ENCODE assay signal across 8 cellular contexts in genomic region chr17:57874434-57875108, GRCh38. TPM values are rescaled to one million over a fixed set of nuclear protein-coding genes. Genes with fewer than 3 reads are reported as not detected.
A peak's percentile ranks its signal among the peaks of the same experiment; 100 is the strongest.
DNase-seq lines count a peak whose midpoint lies in the region; ATAC-seq, FAIRE-seq and TF ChIP-seq lines count a peak whose summit lies in the region.

No MANE protein-coding gene starts in this region.

- intact Hi-C loops in left colon (cut with DNase I, micrococcal nuclease) = no loop called here

- H3K4me3 ChIP-seq in SK-N-MC = peak overlapping the region; percentile 76

- TF ChIP-seq POLR2A in GM12891 (IDR thresholded peaks at IDR 0.05; ENCODE audit: low read depth, low read length) = no peak

- FAIRE-seq in GM12891 (lab: Jason Lieb, UNC) = peak; percentile 51

- H3K9ac ChIP-seq in SK-N-MC (ENCODE audit: insufficient read length) = peak overlapping the region; percentile 72

- H3K27ac ChIP-seq in SK-N-MC = peak overlapping the region; percentile 98
- peak overlapping the region; percentile 97 for H3K27ac ChIP-seq in cingulate gyrus (ENCODE audit: low read depth, low read length)

- no peak for DNase-seq in GM12891 (ENCODE audit: insufficient read length, low spot score)
- no peak for DNase-seq in SK-N-MC (ENCODE audit: low read depth, low spot score)
- peak; percentile 59 to 68 for DNase-seq in left colon
- DNase-seq in stimulated activated CD4-positive, alpha-beta T cell treated with anti-CD3 and anti-CD28 coated beads, Interleukin-12 subunit alpha, Interleukin-12 subunit beta, amount 100 ng/mL, for 4 hours = peak; percentile 21
- DNase-seq in NCI-H510A treated with DMSO at 0.1 percent for 48 hours (lab: John Stamatoyannopoulos, UW) = no peak

- H3K36me3 ChIP-seq in SK-N-MC (ENCODE audit: insufficient read depth, low read length) = peaks cover 18% of the 10 kb centered on the region

- no peaks in the 10 kb centered on the region for H3K9me3 ChIP-seq in SK-N-MC (ENCODE audit: low read depth, low read length)

- no peak for ATAC-seq in left colon
- no peak for ATAC-seq in GM19452 (IDR thresholded peaks at IDR 0.05; ENCODE audit: unreplicated experiment)
- no peak for ATAC-seq in HG02970 (IDR thresholded peaks at IDR 0.05; ENCODE audit: low FRiP score, unreplicated experiment)

TF ChIP-seq in GM12891, 5 proteins besides CTCF, POLR2A, EP300 and RAD21:
- no peak for TF ChIP-seq SPI1 (IDR thresholded peaks at IDR 0.05; ENCODE audit: low read depth, low read length)
- no peak for TF ChIP-seq PAX5 (IDR thresholded peaks at IDR 0.05; ENCODE audit: insufficient read depth, low read length, severe bottlenecking)

RNA-seq across cellular contexts. Expression of gene MRPS23, which starts 24.7 kb away (rescaled TPM):
- 68.2 TPM for polyA plus RNA-seq in GM12891 (2012; ENCODE audit: low read depth, missing spikeins)
- total RNA-seq in left colon = 10 to 100 TPM; 18.0 to 21.3 TPM

Comparison
In these comparisons a context has a peak if more than half of its experiments do, and no peak if none do; other contexts are left out.
1. DNase-seq: peak in left colon (2 of 2) and stimulated activated CD4-positive, alpha-beta T cell treated with anti-CD3 and anti-CD28 coated beads, Interleukin-12 subunit alpha, Interleukin-12 subunit beta, amount 100 ng/mL, for 4 hours (single experiment); none in GM12891 (single experiment), SK-N-MC (single experiment) and NCI-H510A treated with DMSO at 0.1 percent for 48 hours (single experiment).